17 cellular contexts compared by ENCODE assay signal in genomic region chr9:110918316-110919054, GRCh38.
A peak's percentile ranks its signal among the peaks of the same experiment; 100 is the strongest.
DNase-seq lines count a peak whose midpoint lies in the region; ATAC-seq and TF ChIP-seq lines count a peak whose summit lies in the region.
"Had no signal": no experiment of that assay in that cellular context is flagged by ENCODE, and none has a peak within 500 bp of the region (broad histone marks: within the 10 kb centered on the region; RNA-seq: fewer than 3 reads in every experiment).

No MANE protein-coding gene starts in this region.

- intact Hi-C loops in cardiac septum (cut with DNase I) = no loop called here

- peak; percentile 77 for ATAC-seq in foreskin keratinocyte
- ATAC-seq: activated CD4-positive, CD25-positive, alpha-beta regulatory T cell treated with anti-CD3 and anti-CD28 coated beads, Interleukin-2, amount 50 U/mL, for 24 hours; activated T-cell treated with anti-CD3 and anti-CD28 coated beads, Interleukin-2, amount 50 U/mL, for 4 hours; K562 had no signal

- H3K27ac ChIP-seq in right atrium auricular region = peak overlapping the region; percentile 43 to 57
- H3K27ac ChIP-seq in foreskin keratinocyte = peak overlapping the region; percentile 44
- H3K27ac ChIP-seq in caudate nucleus (ENCODE audit: low read depth, low read length) = no peak overlapping the region

- DNase-seq in right atrium auricular region (ENCODE audit: low spot score) = no peak
- DNase-seq in cardiac septum (ENCODE audit: low spot score) = no peak
- DNase-seq in astrocyte of the spinal cord (ENCODE audit: low read depth, low spot score) = peak; percentile 88
- peak; percentile 61 to 81 for DNase-seq in foreskin keratinocyte
- no peak for DNase-seq in LoVo (ENCODE audit: low spot score)
- no peak for DNase-seq in DMS79 treated with DMSO at 0.1 percent for 48 hours (lab: John Stamatoyannopoulos, UW)
- DNase-seq in NCI-H1436 treated with DMSO at 0.1 percent for 48 hours (lab: John Stamatoyannopoulos, UW) = no peak
- DNase-seq in caudate nucleus (lab: John Stamatoyannopoulos, UW) = no peak
- DNase-seq: activated T-cell treated with anti-CD3 and anti-CD28 coated beads, Interleukin-2, amount 50 U/mL, for 4 hours; DMS153; H7; kidney; naive B cell; NCI-H2081; small intestine had no signal

- no peaks in the 10 kb centered on the region for H3K9me3 ChIP-seq in right atrium auricular region

- H3K36me3 ChIP-seq in right atrium auricular region = no peaks in the 10 kb centered on the region

- H3K4me1 ChIP-seq in right atrium auricular region (no peaks in the 10 kb centered on the region), foreskin keratinocyte (peaks cover 31% of the 10 kb centered on the region)

- in situ Hi-C loops in astrocyte of the spinal cord (cut with HindIII; ENCODE audit: low sequenced_read_pairs) = no loop called here

- H3K4me3 ChIP-seq in right atrium auricular region = no peak overlapping the region
- H3K4me3 ChIP-seq in astrocyte of the spinal cord (ENCODE audit: low read depth, low read length) = no peak overlapping the region
- H3K4me3 ChIP-seq: K562 had no signal

- TF ChIP-seq CTCF in right atrium auricular region (IDR thresholded peaks at IDR 0.05) = no peak
- TF ChIP-seq CTCF in astrocyte of the spinal cord (IDR thresholded peaks at IDR 0.05; ENCODE audit: low read depth, low read length) = no peak
- TF ChIP-seq CTCF in foreskin keratinocyte (conservative IDR thresholded peaks at IDR 0.05) = no peak

- H3K27me3 ChIP-seq in right atrium auricular region (no peaks in the 10 kb centered on the region), foreskin keratinocyte (no peaks in the 10 kb centered on the region)

Comparison
In these comparisons a context has a peak if more than half of its experiments do, and no peak if none do; other contexts are left out.
1. DNase-seq: peak in astrocyte of the spinal cord (single experiment) and foreskin keratinocyte (2 of 2); none in right atrium auricular region (single experiment), cardiac septum (single experiment), LoVo (single experiment), DMS79 treated with DMSO at 0.1 percent for 48 hours (single experiment), NCI-H1436 treated with DMSO at 0.1 percent for 48 hours (single experiment) and caudate nucleus (0 of 61).